1 cellular context compared by ENCODE assay signal in genomic region chr17:55067697-55068439, GRCh38.
TF ChIP-seq lines count a peak whose summit lies in the region.

No MANE protein-coding gene starts in this region.

TF ChIP-seq in SK-N-SH treated with all-trans-retinoic acid at 6 μM for 48 hours, 23 proteins besides CTCF, POLR2A, EP300 and RAD21 (continued from another document):
- TF ChIP-seq ZNF8 (CRISPR knock-in tag; IDR thresholded peaks at IDR 0.05) (no peak), TOX (CRISPR knock-in tag; IDR thresholded peaks at IDR 0.05; ENCODE audit: borderline replicate concordance) (no peak)
- TF ChIP-seq, protein P1, sequence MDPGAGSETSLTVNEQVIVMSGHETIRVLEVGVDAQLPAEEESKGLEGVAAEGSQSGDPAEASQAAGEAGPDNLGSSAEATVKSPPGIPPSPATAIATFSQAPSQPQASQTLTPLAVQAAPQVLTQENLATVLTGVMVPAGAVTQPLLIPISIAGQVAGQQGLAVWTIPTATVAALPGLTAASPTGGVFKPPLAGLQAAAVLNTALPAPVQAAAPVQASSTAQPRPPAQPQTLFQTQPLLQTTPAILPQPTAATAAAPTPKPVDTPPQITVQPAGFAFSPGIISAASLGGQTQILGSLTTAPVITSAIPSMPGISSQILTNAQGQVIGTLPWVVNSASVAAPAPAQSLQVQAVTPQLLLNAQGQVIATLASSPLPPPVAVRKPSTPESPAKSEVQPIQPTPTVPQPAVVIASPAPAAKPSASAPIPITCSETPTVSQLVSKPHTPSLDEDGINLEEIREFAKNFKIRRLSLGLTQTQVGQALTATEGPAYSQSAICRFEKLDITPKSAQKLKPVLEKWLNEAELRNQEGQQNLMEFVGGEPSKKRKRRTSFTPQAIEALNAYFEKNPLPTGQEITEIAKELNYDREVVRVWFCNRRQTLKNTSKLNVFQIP (CRISPR knock-in tag; IDR thresholded peaks at IDR 0.05; ENCODE audit: borderline replicate concordance, low read depth): no peak
